ENCODE assay signal across 1 cellular context in the genomic region with DNA sequence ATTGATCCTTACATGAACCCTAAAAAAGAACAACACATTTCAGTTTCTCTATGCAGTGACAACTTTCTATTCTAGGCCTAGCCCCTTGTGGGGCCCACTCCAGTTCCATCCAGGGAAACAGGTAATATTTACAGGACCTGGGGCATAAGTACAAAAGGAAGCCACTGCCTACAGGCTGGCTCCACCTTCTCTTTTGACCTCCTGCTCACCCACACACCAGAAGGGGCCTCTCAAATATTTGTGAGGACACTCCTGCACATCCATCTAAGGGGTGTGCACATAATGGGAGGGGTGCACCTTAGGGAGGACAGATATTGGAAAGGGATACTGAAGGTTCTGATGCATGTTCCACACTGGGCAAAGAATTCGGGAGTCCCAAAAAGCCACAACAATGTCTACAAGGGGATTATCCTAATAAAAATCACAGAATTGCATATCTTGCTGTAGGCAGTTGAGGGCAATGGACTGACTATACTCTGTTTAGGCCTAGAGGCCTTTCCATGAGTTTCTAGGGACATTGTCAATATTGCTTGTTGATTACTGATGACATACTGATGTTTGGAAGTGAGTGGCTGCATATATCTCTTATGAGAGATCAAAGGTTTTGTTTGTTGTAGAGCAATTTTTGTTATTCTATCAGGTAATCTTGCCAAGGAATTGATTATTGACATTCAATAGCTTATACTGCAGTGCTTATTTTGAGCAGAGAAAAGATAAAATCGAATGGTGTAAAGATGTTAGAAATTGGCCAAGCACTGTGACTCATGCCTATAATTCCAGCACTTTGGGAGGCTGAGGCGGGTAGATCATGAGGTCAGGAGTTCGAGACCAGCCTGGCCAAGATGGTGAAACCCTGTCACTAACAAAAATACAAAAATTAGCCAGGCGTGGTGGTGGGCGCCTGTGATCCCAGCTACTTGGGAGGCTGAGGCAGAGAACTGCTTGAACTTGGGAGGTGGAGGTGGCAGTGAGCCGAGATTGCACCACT.
TF ChIP-seq lines count a peak whose summit lies in the region.

No MANE protein-coding gene starts in this region.

TF ChIP-seq in HepG2, 621 proteins besides CTCF, POLR2A, EP300 and RAD21 (continued from another document and continues in another):
- 0 out of 2 replicates have a peak, but pooled peaks have one; percentile 29 for TF ChIP-seq GTF3A (CRISPR knock-in tag; conservative IDR thresholded peaks at IDR 0.05)
- TF ChIP-seq MLLT10 (CRISPR knock-in tag; IDR thresholded peaks at IDR 0.05) = no peak
- TF ChIP-seq RAD51 (IDR thresholded peaks at IDR 0.05; ENCODE audit: borderline replicate concordance) = no peak
- TF ChIP-seq NR3C1 (CRISPR knock-in tag; IDR thresholded peaks at IDR 0.05) = no peak
- TF ChIP-seq ZNF577 (CRISPR knock-in tag; IDR thresholded peaks at IDR 0.05; ENCODE audit: borderline replicate concordance, low read depth) = no peak
- peak; percentile 74 for TF ChIP-seq IRF2 (CRISPR knock-in tag; IDR thresholded peaks at IDR 0.05)
- TF ChIP-seq, protein P1, sequence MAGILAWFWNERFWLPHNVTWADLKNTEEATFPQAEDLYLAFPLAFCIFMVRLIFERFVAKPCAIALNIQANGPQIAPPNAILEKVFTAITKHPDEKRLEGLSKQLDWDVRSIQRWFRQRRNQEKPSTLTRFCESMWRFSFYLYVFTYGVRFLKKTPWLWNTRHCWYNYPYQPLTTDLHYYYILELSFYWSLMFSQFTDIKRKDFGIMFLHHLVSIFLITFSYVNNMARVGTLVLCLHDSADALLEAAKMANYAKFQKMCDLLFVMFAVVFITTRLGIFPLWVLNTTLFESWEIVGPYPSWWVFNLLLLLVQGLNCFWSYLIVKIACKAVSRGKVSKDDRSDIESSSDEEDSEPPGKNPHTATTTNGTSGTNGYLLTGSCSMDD (CRISPR knock-in tag; IDR thresholded peaks at IDR 0.05) = no peak
- TF ChIP-seq ZNF510 (CRISPR knock-in tag; IDR thresholded peaks at IDR 0.05; ENCODE audit: low read depth) = no peak
- no peak; the same call in none of the 2 replicates for TF ChIP-seq KAT7 (CRISPR knock-in tag; IDR thresholded peaks at IDR 0.05; ENCODE audit: borderline replicate concordance)
- TF ChIP-seq, protein P2, sequence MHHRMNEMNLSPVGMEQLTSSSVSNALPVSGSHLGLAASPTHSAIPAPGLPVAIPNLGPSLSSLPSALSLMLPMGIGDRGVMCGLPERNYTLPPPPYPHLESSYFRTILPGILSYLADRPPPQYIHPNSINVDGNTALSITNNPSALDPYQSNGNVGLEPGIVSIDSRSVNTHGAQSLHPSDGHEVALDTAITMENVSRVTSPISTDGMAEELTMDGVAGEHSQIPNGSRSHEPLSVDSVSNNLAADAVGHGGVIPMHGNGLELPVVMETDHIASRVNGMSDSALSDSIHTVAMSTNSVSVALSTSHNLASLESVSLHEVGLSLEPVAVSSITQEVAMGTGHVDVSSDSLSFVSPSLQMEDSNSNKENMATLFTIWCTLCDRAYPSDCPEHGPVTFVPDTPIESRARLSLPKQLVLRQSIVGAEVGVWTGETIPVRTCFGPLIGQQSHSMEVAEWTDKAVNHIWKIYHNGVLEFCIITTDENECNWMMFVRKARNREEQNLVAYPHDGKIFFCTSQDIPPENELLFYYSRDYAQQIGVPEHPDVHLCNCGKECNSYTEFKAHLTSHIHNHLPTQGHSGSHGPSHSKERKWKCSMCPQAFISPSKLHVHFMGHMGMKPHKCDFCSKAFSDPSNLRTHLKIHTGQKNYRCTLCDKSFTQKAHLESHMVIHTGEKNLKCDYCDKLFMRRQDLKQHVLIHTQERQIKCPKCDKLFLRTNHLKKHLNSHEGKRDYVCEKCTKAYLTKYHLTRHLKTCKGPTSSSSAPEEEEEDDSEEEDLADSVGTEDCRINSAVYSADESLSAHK (CRISPR knock-in tag; IDR thresholded peaks at IDR 0.05; ENCODE audit: borderline replicate concordance) = no peak
- TF ChIP-seq ASH2L (IDR thresholded peaks at IDR 0.05; ENCODE audit: insufficient read length, low read depth, low read length) = peak; percentile 92
- TF ChIP-seq ZNF343 (CRISPR knock-in tag; IDR thresholded peaks at IDR 0.05) = 0 out of 2 replicates have a peak, but pooled peaks have one; percentile 7
- TF ChIP-seq ZSCAN25 (CRISPR knock-in tag; IDR thresholded peaks at IDR 0.05) = no peak
- TF ChIP-seq, protein P3, sequence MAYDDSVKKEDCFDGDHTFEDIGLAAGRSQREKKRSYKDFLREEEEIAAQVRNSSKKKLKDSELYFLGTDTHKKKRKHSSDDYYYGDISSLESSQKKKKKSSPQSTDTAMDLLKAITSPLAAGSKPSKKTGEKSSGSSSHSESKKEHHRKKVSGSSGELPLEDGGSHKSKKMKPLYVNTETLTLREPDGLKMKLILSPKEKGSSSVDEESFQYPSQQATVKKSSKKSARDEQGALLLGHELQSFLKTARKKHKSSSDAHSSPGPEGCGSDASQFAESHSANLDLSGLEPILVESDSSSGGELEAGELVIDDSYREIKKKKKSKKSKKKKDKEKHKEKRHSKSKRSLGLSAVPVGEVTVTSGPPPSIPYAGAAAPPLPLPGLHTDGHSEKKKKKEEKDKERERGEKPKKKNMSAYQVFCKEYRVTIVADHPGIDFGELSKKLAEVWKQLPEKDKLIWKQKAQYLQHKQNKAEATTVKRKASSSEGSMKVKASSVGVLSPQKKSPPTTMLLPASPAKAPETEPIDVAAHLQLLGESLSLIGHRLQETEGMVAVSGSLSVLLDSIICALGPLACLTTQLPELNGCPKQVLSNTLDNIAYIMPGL (CRISPR knock-in tag; IDR thresholded peaks at IDR 0.05; ENCODE audit: borderline replicate concordance in 1 of 2, low read depth in 1 of 2) = peak in 1 of 2 experiments; percentile 17; a peak in 1 of 4 replicates
- no peak for TF ChIP-seq ZNF10 (CRISPR knock-in tag; IDR thresholded peaks at IDR 0.05; ENCODE audit: borderline replicate concordance, low read depth)
- TF ChIP-seq, protein P4, sequence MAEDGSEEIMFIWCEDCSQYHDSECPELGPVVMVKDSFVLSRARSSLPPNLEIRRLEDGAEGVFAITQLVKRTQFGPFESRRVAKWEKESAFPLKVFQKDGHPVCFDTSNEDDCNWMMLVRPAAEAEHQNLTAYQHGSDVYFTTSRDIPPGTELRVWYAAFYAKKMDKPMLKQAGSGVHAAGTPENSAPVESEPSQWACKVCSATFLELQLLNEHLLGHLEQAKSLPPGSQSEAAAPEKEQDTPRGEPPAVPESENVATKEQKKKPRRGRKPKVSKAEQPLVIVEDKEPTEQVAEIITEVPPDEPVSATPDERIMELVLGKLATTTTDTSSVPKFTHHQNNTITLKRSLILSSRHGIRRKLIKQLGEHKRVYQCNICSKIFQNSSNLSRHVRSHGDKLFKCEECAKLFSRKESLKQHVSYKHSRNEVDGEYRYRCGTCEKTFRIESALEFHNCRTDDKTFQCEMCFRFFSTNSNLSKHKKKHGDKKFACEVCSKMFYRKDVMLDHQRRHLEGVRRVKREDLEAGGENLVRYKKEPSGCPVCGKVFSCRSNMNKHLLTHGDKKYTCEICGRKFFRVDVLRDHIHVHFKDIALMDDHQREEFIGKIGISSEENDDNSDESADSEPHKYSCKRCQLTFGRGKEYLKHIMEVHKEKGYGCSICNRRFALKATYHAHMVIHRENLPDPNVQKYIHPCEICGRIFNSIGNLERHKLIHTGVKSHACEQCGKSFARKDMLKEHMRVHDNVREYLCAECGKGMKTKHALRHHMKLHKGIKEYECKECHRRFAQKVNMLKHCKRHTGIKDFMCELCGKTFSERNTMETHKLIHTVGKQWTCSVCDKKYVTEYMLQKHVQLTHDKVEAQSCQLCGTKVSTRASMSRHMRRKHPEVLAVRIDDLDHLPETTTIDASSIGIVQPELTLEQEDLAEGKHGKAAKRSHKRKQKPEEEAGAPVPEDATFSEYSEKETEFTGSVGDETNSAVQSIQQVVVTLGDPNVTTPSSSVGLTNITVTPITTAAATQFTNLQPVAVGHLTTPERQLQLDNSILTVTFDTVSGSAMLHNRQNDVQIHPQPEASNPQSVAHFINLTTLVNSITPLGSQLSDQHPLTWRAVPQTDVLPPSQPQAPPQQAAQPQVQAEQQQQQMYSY (CRISPR knock-in tag; IDR thresholded peaks at IDR 0.05) = peak; percentile 34; the same call in 1 of the 2 replicates
- TF ChIP-seq, protein P5, sequence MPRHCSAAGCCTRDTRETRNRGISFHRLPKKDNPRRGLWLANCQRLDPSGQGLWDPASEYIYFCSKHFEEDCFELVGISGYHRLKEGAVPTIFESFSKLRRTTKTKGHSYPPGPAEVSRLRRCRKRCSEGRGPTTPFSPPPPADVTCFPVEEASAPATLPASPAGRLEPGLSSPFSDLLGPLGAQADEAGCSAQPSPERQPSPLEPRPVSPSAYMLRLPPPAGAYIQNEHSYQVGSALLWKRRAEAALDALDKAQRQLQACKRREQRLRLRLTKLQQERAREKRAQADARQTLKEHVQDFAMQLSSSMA (CRISPR knock-in tag; IDR thresholded peaks at IDR 0.05) = 0 out of 2 replicates have a peak, but pooled peaks have one; percentile 53
- no peak for TF ChIP-seq NRL (CRISPR knock-in tag; IDR thresholded peaks at IDR 0.05; ENCODE audit: borderline replicate concordance)
- TF ChIP-seq RFX3 (CRISPR knock-in tag; IDR thresholded peaks at IDR 0.05) = no peak
- TF ChIP-seq HNRNPL (IDR thresholded peaks at IDR 0.05; ENCODE audit: low read depth, low read length) = no peak
- TF ChIP-seq, protein P6, sequence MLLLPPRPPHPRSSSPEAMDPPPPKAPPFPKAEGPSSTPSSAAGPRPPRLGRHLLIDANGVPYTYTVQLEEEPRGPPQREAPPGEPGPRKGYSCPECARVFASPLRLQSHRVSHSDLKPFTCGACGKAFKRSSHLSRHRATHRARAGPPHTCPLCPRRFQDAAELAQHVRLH (CRISPR knock-in tag; IDR thresholded peaks at IDR 0.05; ENCODE audit: borderline replicate concordance, low read depth) = peak; percentile 71; the same call in 1 of the 2 replicates
- peak; percentile 77 for TF ChIP-seq ZFY (CRISPR knock-in tag; IDR thresholded peaks at IDR 0.05)
- TF ChIP-seq ZFP41 (CRISPR knock-in tag; IDR thresholded peaks at IDR 0.05; ENCODE audit: borderline replicate concordance) = no peak
- no peak for TF ChIP-seq ZNF329 (CRISPR knock-in tag; IDR thresholded peaks at IDR 0.05; ENCODE audit: low read depth)
- peak; percentile 81; the same call in 1 of the 2 replicates for TF ChIP-seq ERF (CRISPR knock-in tag; IDR thresholded peaks at IDR 0.05)
- no peak for TF ChIP-seq ZNF570 (CRISPR knock-in tag; IDR thresholded peaks at IDR 0.05; ENCODE audit: borderline replicate concordance)
- TF ChIP-seq, protein P7, sequence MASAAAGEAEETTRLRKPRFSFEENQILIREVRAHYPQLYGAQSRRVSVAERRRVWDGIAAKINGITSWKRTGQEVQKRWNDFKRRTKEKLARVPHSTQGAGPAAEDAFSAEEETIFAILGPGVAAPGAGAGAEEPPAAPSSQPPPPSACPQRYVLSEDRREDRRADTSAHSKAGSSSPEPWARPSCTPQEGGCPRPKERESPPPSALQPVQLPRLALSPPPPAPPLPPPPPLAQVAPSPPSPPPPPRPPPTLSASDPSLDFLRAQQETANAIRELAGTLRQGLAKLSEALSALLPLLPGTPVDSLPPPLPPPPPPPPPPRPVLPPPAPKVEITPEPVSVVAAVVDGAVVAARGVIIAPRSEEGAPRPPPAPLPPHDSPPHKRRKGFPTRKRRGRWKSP (CRISPR knock-in tag; IDR thresholded peaks at IDR 0.05) = no peak; the same call in 1 of the 2 replicates
- peak; percentile 65; the same call in 1 of the 2 replicates for TF ChIP-seq TARDBP (CRISPR knock-in tag; IDR thresholded peaks at IDR 0.05)
- TF ChIP-seq NKX3-1 (CRISPR knock-in tag; IDR thresholded peaks at IDR 0.05) = no peak
- TF ChIP-seq KDM1A (CRISPR knock-in tag; IDR thresholded peaks at IDR 0.05) = peak; percentile 80; the same call in 1 of the 2 replicates
- TF ChIP-seq ISX (CRISPR knock-in tag; conservative IDR thresholded peaks at IDR 0.05) = no peak
- no peak; the same call in 1 of the 2 replicates for TF ChIP-seq ZNF326 (CRISPR knock-in tag; IDR thresholded peaks at IDR 0.05; ENCODE audit: borderline replicate concordance)
- TF ChIP-seq ZNF775 (CRISPR knock-in tag; IDR thresholded peaks at IDR 0.05; ENCODE audit: borderline replicate concordance) = no peak
- TF ChIP-seq ZNF572 (CRISPR knock-in tag; IDR thresholded peaks at IDR 0.05) = no peak
- TF ChIP-seq, protein P8, sequence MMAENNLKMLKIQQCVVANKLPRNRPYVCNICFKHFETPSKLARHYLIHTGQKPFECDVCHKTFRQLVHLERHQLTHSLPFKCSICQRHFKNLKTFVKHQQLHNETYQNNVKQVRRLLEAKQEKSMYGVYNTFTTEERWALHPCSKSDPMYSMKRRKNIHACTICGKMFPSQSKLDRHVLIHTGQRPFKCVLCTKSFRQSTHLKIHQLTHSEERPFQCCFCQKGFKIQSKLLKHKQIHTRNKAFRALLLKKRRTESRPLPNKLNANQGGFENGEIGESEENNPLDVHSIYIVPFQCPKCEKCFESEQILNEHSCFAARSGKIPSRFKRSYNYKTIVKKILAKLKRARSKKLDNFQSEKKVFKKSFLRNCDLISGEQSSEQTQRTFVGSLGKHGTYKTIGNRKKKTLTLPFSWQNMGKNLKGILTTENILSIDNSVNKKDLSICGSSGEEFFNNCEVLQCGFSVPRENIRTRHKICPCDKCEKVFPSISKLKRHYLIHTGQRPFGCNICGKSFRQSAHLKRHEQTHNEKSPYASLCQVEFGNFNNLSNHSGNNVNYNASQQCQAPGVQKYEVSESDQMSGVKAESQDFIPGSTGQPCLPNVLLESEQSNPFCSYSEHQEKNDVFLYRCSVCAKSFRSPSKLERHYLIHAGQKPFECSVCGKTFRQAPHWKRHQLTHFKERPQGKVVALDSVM (CRISPR knock-in tag; IDR thresholded peaks at IDR 0.05) = peak; percentile 65
- TF ChIP-seq PAX8 (CRISPR knock-in tag; IDR thresholded peaks at IDR 0.05; ENCODE audit: borderline replicate concordance) = no peak
- no peak for TF ChIP-seq CHD2 (IDR thresholded peaks at IDR 0.05; ENCODE audit: low read depth, low read length)
- TF ChIP-seq, protein P9, sequence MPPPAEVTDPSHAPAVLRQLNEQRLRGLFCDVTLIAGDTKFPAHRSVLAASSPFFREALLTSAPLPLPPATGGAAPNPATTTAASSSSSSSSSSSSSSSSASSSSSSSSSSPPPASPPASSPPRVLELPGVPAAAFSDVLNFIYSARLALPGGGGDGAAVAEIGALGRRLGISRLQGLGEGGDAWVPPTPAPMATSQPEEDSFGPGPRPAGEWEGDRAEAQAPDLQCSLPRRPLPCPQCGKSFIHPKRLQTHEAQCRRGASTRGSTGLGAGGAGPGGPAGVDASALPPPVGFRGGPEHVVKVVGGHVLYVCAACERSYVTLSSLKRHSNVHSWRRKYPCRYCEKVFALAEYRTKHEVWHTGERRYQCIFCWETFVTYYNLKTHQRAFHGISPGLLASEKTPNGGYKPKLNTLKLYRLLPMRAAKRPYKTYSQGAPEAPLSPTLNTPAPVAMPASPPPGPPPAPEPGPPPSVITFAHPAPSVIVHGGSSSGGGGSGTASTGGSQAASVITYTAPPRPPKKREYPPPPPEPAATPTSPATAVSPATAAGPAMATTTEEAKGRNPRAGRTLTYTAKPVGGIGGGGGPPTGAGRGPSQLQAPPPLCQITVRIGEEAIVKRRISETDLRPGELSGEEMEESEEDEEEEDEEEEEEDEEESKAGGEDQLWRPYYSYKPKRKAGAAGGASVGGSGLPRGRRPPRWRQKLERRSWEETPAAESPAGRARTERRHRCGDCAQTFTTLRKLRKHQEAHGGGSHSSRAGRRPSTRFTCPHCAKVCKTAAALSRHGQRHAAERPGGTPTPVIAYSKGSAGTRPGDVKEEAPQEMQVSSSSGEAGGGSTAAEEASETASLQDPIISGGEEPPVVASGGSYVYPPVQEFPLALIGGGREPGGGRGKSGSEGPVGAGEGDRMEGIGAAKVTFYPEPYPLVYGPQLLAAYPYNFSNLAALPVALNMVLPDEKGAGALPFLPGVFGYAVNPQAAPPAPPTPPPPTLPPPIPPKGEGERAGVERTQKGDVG (CRISPR knock-in tag; IDR thresholded peaks at IDR 0.05; ENCODE audit: borderline replicate concordance) = no peak
- no peak for TF ChIP-seq ZNF350 (CRISPR knock-in tag; IDR thresholded peaks at IDR 0.05; ENCODE audit: borderline replicate concordance, low read depth)
- TF ChIP-seq ZNF766 (CRISPR knock-in tag; IDR thresholded peaks at IDR 0.05; ENCODE audit: borderline replicate concordance) = no peak
- no peak; the same call in none of the 2 replicates for TF ChIP-seq GABPB1 (CRISPR knock-in tag; IDR thresholded peaks at IDR 0.05)
